5 cellular contexts compared by ENCODE assay signal in genomic region chr19:8773587-8773986, GRCh38. TPM values are rescaled to one million over a fixed set of nuclear protein-coding genes. Genes with fewer than 3 reads are reported as not detected.
"Had no signal": no experiment of that assay in that cellular context is flagged by ENCODE, and none has a peak within 500 bp of the region (broad histone marks: within the 10 kb centered on the region; RNA-seq: fewer than 3 reads in every experiment).

No MANE protein-coding gene starts in this region.

RNA-seq across cellular contexts. Expression of gene OR2Z1, which starts 52.2 kb away (rescaled TPM):
- total RNA-seq: HepG2, HT-29, HT1080, IMR-90, K562 had no signal

RNA-seq across cellular contexts. Expression of gene MBD3L1, which starts 58.6 kb away (rescaled TPM):
- total RNA-seq: HepG2, HT-29, HT1080, IMR-90, K562 had no signal
